In the genomic region with DNA sequence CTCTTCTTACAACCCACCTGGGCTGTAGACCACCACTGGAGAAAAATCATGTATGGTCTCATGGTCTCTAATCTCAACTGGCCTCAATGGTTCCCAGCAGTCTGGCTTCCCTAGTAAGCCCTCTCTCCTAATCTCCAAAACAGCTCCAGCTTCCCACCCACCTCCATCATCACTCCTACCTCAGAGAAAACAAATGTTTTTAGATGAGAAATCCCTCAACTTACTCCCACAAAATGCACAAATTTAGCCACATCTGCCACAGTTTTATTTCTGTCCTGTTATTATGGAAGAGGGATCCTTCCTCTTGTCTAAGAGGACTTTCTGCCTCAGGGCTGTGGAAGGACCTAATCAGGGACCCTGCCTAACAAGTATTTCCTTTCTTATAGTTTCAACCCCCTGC, we compare ENCODE assay signal across 28 cellular contexts. TPM values are rescaled to one million over a fixed set of nuclear protein-coding genes. Genes with fewer than 3 reads are reported as not detected.
DNase-seq lines count a peak whose midpoint lies in the region; ATAC-seq and TF ChIP-seq lines count a peak whose summit lies in the region.
"Had no signal": no experiment of that assay in that cellular context is flagged by ENCODE, and none has a peak within 500 bp of the region (broad histone marks: within the 10 kb centered on the region; RNA-seq: fewer than 3 reads in every experiment).

No MANE protein-coding gene starts in this region.

- no peaks in the 10 kb centered on the region for H3K9me3 Mint-ChIP-seq in activated naive CD4-positive, alpha-beta T cell treated with anti-CD3 and anti-CD28 coated beads, Interleukin-2, amount 50 U/mL, for 24 hours
- H3K9me3 Mint-ChIP-seq in activated naive CD4-positive, alpha-beta T cell treated with anti-CD3 and anti-CD28 coated beads, Interleukin-2, amount 10 ng/mL, durations not matched to agents 7 days and 5 days: no peaks in the 10 kb centered on the region
- H3K9me3 Mint-ChIP-seq in CD8-positive, alpha-beta T cell: no peaks in the 10 kb centered on the region
- no peaks in the 10 kb centered on the region for H3K9me3 Mint-ChIP-seq in activated naive CD8-positive, alpha-beta T cell treated with anti-CD3 and anti-CD28 coated beads, Interleukin-2, amount 50 U/mL, for 24 hours
- H3K9me3 Mint-ChIP-seq in stimulated activated effector memory CD8-positive, alpha-beta T cell treated with anti-CD3 and anti-CD28 coated beads, Interleukin-12 subunit alpha, Interleukin-12 subunit beta, amount 100 ng/mL, for 72 hours: no peaks in the 10 kb centered on the region
- H3K9me3 Mint-ChIP-seq: activated T-cell treated with anti-CD3 and anti-CD28 coated beads, Interleukin-2, amount 50 U/mL, for 4 hours; stimulated activated naive CD8-positive, alpha-beta T cell treated with anti-CD3 and anti-CD28 coated beads, Interleukin-15, amount 100 ng/mL, for 72 hours had no signal

- no peaks in the 10 kb centered on the region for H3K27me3 ChIP-seq in CD8-positive, alpha-beta T cell (ENCODE audit: insufficient read depth, low read length)
- H3K27me3 ChIP-seq: ascending aorta, BLaER1, gastrocnemius medialis, tibial nerve had no signal

- no peaks in the 10 kb centered on the region for H3K36me3 ChIP-seq in CD8-positive, alpha-beta T cell (ENCODE audit: insufficient read depth, low read length)

- no peaks in the 10 kb centered on the region for H3K27me3 Mint-ChIP-seq in activated naive CD4-positive, alpha-beta T cell treated with anti-CD3 and anti-CD28 coated beads, Interleukin-2, amount 50 U/mL, for 24 hours
- H3K27me3 Mint-ChIP-seq in activated naive CD4-positive, alpha-beta T cell treated with anti-CD3 and anti-CD28 coated beads, Interleukin-2, amount 10 ng/mL, durations not matched to agents 7 days and 5 days: no peaks in the 10 kb centered on the region
- no peaks in the 10 kb centered on the region for H3K27me3 Mint-ChIP-seq in CD8-positive, alpha-beta T cell (ENCODE audit: low read depth)
- no peaks in the 10 kb centered on the region for H3K27me3 Mint-ChIP-seq in activated naive CD8-positive, alpha-beta T cell treated with anti-CD3 and anti-CD28 coated beads, Interleukin-2, amount 50 U/mL, for 24 hours
- H3K27me3 Mint-ChIP-seq: stimulated activated naive CD8-positive, alpha-beta T cell treated with anti-CD3 and anti-CD28 coated beads, Interleukin-15, amount 100 ng/mL, for 72 hours had no signal

- H3K4me3 ChIP-seq in CD8-positive, alpha-beta T cell (ENCODE audit: low read depth, low read length): no peak overlapping the region
- H3K4me3 ChIP-seq: ascending aorta, BLaER1, gastrocnemius medialis, lung, psoas muscle, tibial nerve had no signal

- H3K4me1 Mint-ChIP-seq in activated naive CD4-positive, alpha-beta T cell treated with anti-CD3 and anti-CD28 coated beads, Interleukin-2, amount 50 U/mL, for 24 hours: peaks cover 48% of the 10 kb centered on the region
- H3K4me1 Mint-ChIP-seq in activated naive CD4-positive, alpha-beta T cell treated with anti-CD3 and anti-CD28 coated beads, Interleukin-2, amount 10 ng/mL, durations not matched to agents 7 days and 5 days: peaks cover 22% of the 10 kb centered on the region
- peaks cover 27% of the 10 kb centered on the region for H3K4me1 Mint-ChIP-seq in CD8-positive, alpha-beta T cell (ENCODE audit: low read depth)
- H3K4me1 Mint-ChIP-seq in activated naive CD8-positive, alpha-beta T cell treated with anti-CD3 and anti-CD28 coated beads, Interleukin-2, amount 50 U/mL, for 24 hours: peaks cover 24% of the 10 kb centered on the region
- H3K4me1 Mint-ChIP-seq in stimulated activated effector memory CD8-positive, alpha-beta T cell treated with anti-CD3 and anti-CD28 coated beads, Interleukin-12 subunit alpha, Interleukin-12 subunit beta, amount 100 ng/mL, for 72 hours: peaks cover 29% of the 10 kb centered on the region

- POLR2A ChIA-PET in CD8-positive, alpha-beta T cell (lab: Charles Lee): no interaction called here

- ATAC-seq in CD8-positive, alpha-beta T cell: no peak
- no peak for ATAC-seq in activated naive CD8-positive, alpha-beta T cell treated with anti-CD3 and anti-CD28 coated beads, Interleukin-2, amount 50 U/mL, for 24 hours
- ATAC-seq in stimulated activated effector memory CD8-positive, alpha-beta T cell treated with anti-CD3 and anti-CD28 coated beads, Interleukin-12 subunit alpha, Interleukin-12 subunit beta, amount 100 ng/mL, for 72 hours: no peak
- no peak for ATAC-seq in GM18858 (IDR thresholded peaks at IDR 0.05; ENCODE audit: unreplicated experiment)
- ATAC-seq: gastrocnemius medialis, psoas muscle had no signal

- peaks cover 19% of the 10 kb centered on the region for H3K36me3 Mint-ChIP-seq in activated naive CD4-positive, alpha-beta T cell treated with anti-CD3 and anti-CD28 coated beads, Interleukin-2, amount 50 U/mL, for 24 hours
- H3K36me3 Mint-ChIP-seq in activated naive CD4-positive, alpha-beta T cell treated with anti-CD3 and anti-CD28 coated beads, Interleukin-2, amount 10 ng/mL, durations not matched to agents 7 days and 5 days: peaks cover 24% of the 10 kb centered on the region
- peaks cover 56% of the 10 kb centered on the region for H3K36me3 Mint-ChIP-seq in CD8-positive, alpha-beta T cell
- H3K36me3 Mint-ChIP-seq in activated naive CD8-positive, alpha-beta T cell treated with anti-CD3 and anti-CD28 coated beads, Interleukin-2, amount 50 U/mL, for 24 hours (ENCODE audit: low read depth): peaks cover 31% of the 10 kb centered on the region
- peaks cover 83% of the 10 kb centered on the region for H3K36me3 Mint-ChIP-seq in stimulated activated effector memory CD8-positive, alpha-beta T cell treated with anti-CD3 and anti-CD28 coated beads, Interleukin-12 subunit alpha, Interleukin-12 subunit beta, amount 100 ng/mL, for 72 hours

- CTCF ChIA-PET in activated naive CD4-positive, alpha-beta T cell treated with anti-CD3 and anti-CD28 coated beads, Interleukin-2, amount 10 ng/mL, durations not matched to agents 7 days and 5 days (lab: Charles Lee): interaction anchor here (1.8 kb wide), 1 partner anchor 11 kb away, joined by 6 read pairs; no protein-coding TSS in a partner anchor
- CTCF ChIA-PET in CD8-positive, alpha-beta T cell (lab: Charles Lee): interaction anchor here (1.2 to 2.7 kb wide), 4 partner anchors 20 to 237 kb away, joined by 3 to 7 read pairs (median 5); no protein-coding TSS in a partner anchor

- intact Hi-C loops in CD8-positive, alpha-beta T cell (cut with DNase I, micrococcal nuclease): loop anchor here (2.0 to 10.0 kb wide), 5 partner anchors 15 to 521 kb away; a partner anchor contains a TSS

- TF ChIP-seq CTCF in CD8-positive, alpha-beta T cell (IDR thresholded peaks at IDR 0.05): no peak

- peaks cover 6% of the 10 kb centered on the region for H3K4me1 ChIP-seq in CD8-positive, alpha-beta T cell (ENCODE audit: insufficient read depth, low read length)
- H3K4me1 ChIP-seq: BLaER1 had no signal

- no peaks in the 10 kb centered on the region for H3K9me3 ChIP-seq in CD8-positive, alpha-beta T cell (ENCODE audit: low read length)
- H3K9me3 ChIP-seq: ascending aorta, BLaER1, gastrocnemius medialis, psoas muscle, tibial nerve had no signal

- DNase-seq in activated naive CD4-positive, alpha-beta T cell treated with anti-CD3 and anti-CD28 coated beads, Interleukin-2, amount 10 ng/mL, durations not matched to agents 7 days and 5 days: no peak
- DNase-seq in CD8-positive, alpha-beta T cell: no peak
- no peak for DNase-seq in activated naive CD8-positive, alpha-beta T cell treated with anti-CD3 and anti-CD28 coated beads, Interleukin-2, amount 50 U/mL, for 24 hours
- no peak for DNase-seq in stimulated activated effector memory CD8-positive, alpha-beta T cell treated with anti-CD3 and anti-CD28 coated beads, Interleukin-12 subunit alpha, Interleukin-12 subunit beta, amount 100 ng/mL, for 72 hours (ENCODE audit: low spot score in 2 of 2)
- no peak for DNase-seq in middle frontal gyrus (ENCODE audit: extremely low spot score, low spot score)
- DNase-seq: ACHN; activated naive CD4-positive, alpha-beta T cell treated with anti-CD3 and anti-CD28 coated beads, Interleukin-2, amount 50 U/mL, for 16 hours; activated T-cell treated with anti-CD3 and anti-CD28 coated beads, Interleukin-2, amount 50 U/mL, for 4 hours; caudate nucleus; gastrocnemius medialis; HCEC 1CT; KG1; MM.1S; NCI-H1417; NCI-H2029 treated with DMSO at 0.1 percent for 48 hours; NCI-H2227 treated with DMSO at 0.1 percent for 48 hours; NCI-H69; occipital lobe; psoas muscle; SIG-M5; stimulated activated CD4-positive, alpha-beta T cell treated with anti-CD3 and anti-CD28 coated beads, Interleukin-15, amount 100 ng/mL, for 24 hours; stimulated activated naive CD8-positive, alpha-beta T cell treated with anti-CD3 and anti-CD28 coated beads, Interleukin-15, amount 100 ng/mL, for 72 hours had no signal

- peak overlapping the region; percentile 92 for H3K27ac Mint-ChIP-seq in activated naive CD4-positive, alpha-beta T cell treated with anti-CD3 and anti-CD28 coated beads, Interleukin-2, amount 50 U/mL, for 24 hours
- no peak overlapping the region for H3K27ac Mint-ChIP-seq in activated naive CD4-positive, alpha-beta T cell treated with anti-CD3 and anti-CD28 coated beads, Interleukin-2, amount 10 ng/mL, durations not matched to agents 7 days and 5 days
- peak overlapping the region; percentile 74 for H3K27ac Mint-ChIP-seq in CD8-positive, alpha-beta T cell
- peak overlapping the region; percentile 8 for H3K27ac Mint-ChIP-seq in activated naive CD8-positive, alpha-beta T cell treated with anti-CD3 and anti-CD28 coated beads, Interleukin-2, amount 50 U/mL, for 24 hours
- peak overlapping the region; percentile 82 for H3K27ac Mint-ChIP-seq in stimulated activated effector memory CD8-positive, alpha-beta T cell treated with anti-CD3 and anti-CD28 coated beads, Interleukin-12 subunit alpha, Interleukin-12 subunit beta, amount 100 ng/mL, for 72 hours

- H3K4me3 Mint-ChIP-seq in activated naive CD4-positive, alpha-beta T cell treated with anti-CD3 and anti-CD28 coated beads, Interleukin-2, amount 50 U/mL, for 24 hours: peak overlapping the region; percentile 67
- no peak overlapping the region for H3K4me3 Mint-ChIP-seq in activated naive CD4-positive, alpha-beta T cell treated with anti-CD3 and anti-CD28 coated beads, Interleukin-2, amount 10 ng/mL, durations not matched to agents 7 days and 5 days
- no peak overlapping the region for H3K4me3 Mint-ChIP-seq in CD8-positive, alpha-beta T cell
- no peak overlapping the region for H3K4me3 Mint-ChIP-seq in activated naive CD8-positive, alpha-beta T cell treated with anti-CD3 and anti-CD28 coated beads, Interleukin-2, amount 50 U/mL, for 24 hours
- H3K4me3 Mint-ChIP-seq in stimulated activated effector memory CD8-positive, alpha-beta T cell treated with anti-CD3 and anti-CD28 coated beads, Interleukin-12 subunit alpha, Interleukin-12 subunit beta, amount 100 ng/mL, for 72 hours: no peak overlapping the region
- H3K4me3 Mint-ChIP-seq: activated T-cell treated with anti-CD3 and anti-CD28 coated beads, Interleukin-2, amount 50 U/mL, for 4 hours; stimulated activated naive CD8-positive, alpha-beta T cell treated with anti-CD3 and anti-CD28 coated beads, Interleukin-15, amount 100 ng/mL, for 72 hours had no signal

- no peak overlapping the region for H3K27ac ChIP-seq in CD8-positive, alpha-beta T cell (ENCODE audit: low read depth, low read length)
- H3K27ac ChIP-seq: ascending aorta, BLaER1, gastrocnemius medialis, psoas muscle, tibial nerve had no signal

RNA-seq across cellular contexts. Expression of a gene that starts 32.1 kb away (rescaled TPM):
- total RNA-seq in CD8-positive, alpha-beta T cell: 10 to 100 TPM; 96.1 to 98.3 TPM
